8 cellular contexts compared by ENCODE assay signal in genomic region chr3:15241341-15241740, GRCh38. TPM values are rescaled to one million over a fixed set of nuclear protein-coding genes. Genes with fewer than 3 reads are reported as not detected.
A peak's percentile ranks its signal among the peaks of the same experiment; 100 is the strongest.
DNase-seq lines count a peak whose midpoint lies in the region; ATAC-seq, FAIRE-seq and TF ChIP-seq lines count a peak whose summit lies in the region.

No MANE protein-coding gene starts in this region.

- no peak overlapping the region for H3K4me3 Mint-ChIP-seq in activated T-cell treated with anti-CD3 and anti-CD28 coated beads, Interleukin-2, amount 50 U/mL, for 24 hours

- FAIRE-seq in bronchial epithelial cell (lab: Jason Lieb, UNC) = no peak

- TF ChIP-seq EP300 in neural cell (conservative IDR thresholded peaks at IDR 0.05; ENCODE audit: poor library complexity, severe bottlenecking) = no peak

- no peaks in the 10 kb centered on the region for H3K9me2 ChIP-seq in neural cell (ENCODE audit: insufficient read depth, low read length)

- no peak overlapping the region for H3K4me2 ChIP-seq in neural cell (ENCODE audit: low read length)

- TF ChIP-seq POLR2A in body of pancreas (IDR thresholded peaks at IDR 0.05) = no peak

- 92 to 97% methylated on average over 1 of the region's 1 CpG for WGBS in body of pancreas, 2 donors

- H3K9me3 ChIP-seq in neural cell (ENCODE audit: low read length) (no peaks in the 10 kb centered on the region), body of pancreas (no peaks in the 10 kb centered on the region)

- H3K27ac ChIP-seq in RWPE1 (no peak overlapping the region), neural cell (ENCODE audit: low read length) (no peak overlapping the region), body of pancreas (no peak overlapping the region)

- H3K4me1 Mint-ChIP-seq in activated T-cell treated with anti-CD3 and anti-CD28 coated beads, Interleukin-2, amount 50 U/mL, for 24 hours (ENCODE audit: low read depth) = peaks cover 1% of the 10 kb centered on the region

- CTCF ChIA-PET in RWPE1 (lab: Yijun Ruan, JAX) = no interaction called here

- no peak for ATAC-seq in HG02642 (IDR thresholded peaks at IDR 0.05; ENCODE audit: poor library complexity, unreplicated experiment)
- no peak for ATAC-seq in body of pancreas

- no peak for TF ChIP-seq RAD21 in neural cell (conservative IDR thresholded peaks at IDR 0.05)

- H3K36me3 Mint-ChIP-seq in activated T-cell treated with anti-CD3 and anti-CD28 coated beads, Interleukin-2, amount 50 U/mL, for 24 hours (ENCODE audit: low read depth) = peaks cover 87% of the 10 kb centered on the region

- TF ChIP-seq CTCF in RWPE1 (conservative IDR thresholded peaks at IDR 0.05; ENCODE audit: low read depth) (no peak), bronchial epithelial cell (IDR thresholded peaks at IDR 0.05; ENCODE audit: insufficient read depth, low read length, severe bottlenecking) (no peak), neural cell (IDR thresholded peaks at IDR 0.05; ENCODE audit: poor library complexity, severe bottlenecking) (peak; percentile 20), body of pancreas (IDR thresholded peaks at IDR 0.05) (no peak)

- no peaks in the 10 kb centered on the region for H3F3A ChIP-seq in neural cell (ENCODE audit: insufficient read depth, low read length, poor library complexity, severe bottlenecking)

- H3K36me3 ChIP-seq in bronchial epithelial cell (ENCODE audit: control insufficient read depth, insufficient read depth, low read length) (peaks cover 5% of the 10 kb centered on the region), neural cell (ENCODE audit: insufficient read depth, low read length) (peaks cover 12% of the 10 kb centered on the region), body of pancreas (replicated peaks in 1 of 2; ENCODE audit: insufficient read depth in 1 of 2, low read depth in 2 of 2) (peaks cover 9 to 49% of the 10 kb centered on the region in 2 donors)

- no peaks in the 10 kb centered on the region for H4K20me1 ChIP-seq in neural cell (ENCODE audit: insufficient read depth)

- DNase-seq in activated T-cell treated with anti-CD3 and anti-CD28 coated beads for 4 hours (peak; percentile 30), RWPE1 (ENCODE audit: low spot score) (peak; percentile 8), bronchial epithelial cell (ENCODE audit: low read depth) (peak; percentile 24), body of pancreas (no peak), NCI-H1436 treated with DMSO at 0.1 percent for 48 hours (lab: John Stamatoyannopoulos, UW) (no peak)
- no peak for DNase-seq in activated T-cell treated with anti-CD3 and anti-CD28 coated beads, Interleukin-2, amount 50 U/mL, for 24 hours

- H3K79me2 ChIP-seq in neural cell (replicated peaks; ENCODE audit: insufficient read depth, low read length) = no peaks in the 10 kb centered on the region

- intact Hi-C loops in body of pancreas (cut with DNase I) = no loop called here

- no peaks in the 10 kb centered on the region for H3K27me3 Mint-ChIP-seq in activated T-cell treated with anti-CD3 and anti-CD28 coated beads, Interleukin-2, amount 50 U/mL, for 24 hours

- H3K4me1 ChIP-seq in body of pancreas = no peaks in the 10 kb centered on the region

- H3K9ac ChIP-seq in neural cell (ENCODE audit: low read length) = no peak overlapping the region

- H2AFZ ChIP-seq in neural cell (ENCODE audit: low read depth, low read length) = no peak overlapping the region

- H3K9me3 Mint-ChIP-seq in activated T-cell treated with anti-CD3 and anti-CD28 coated beads, Interleukin-2, amount 50 U/mL, for 24 hours = no peaks in the 10 kb centered on the region

- no peaks in the 10 kb centered on the region for H3K27me3 ChIP-seq in bronchial epithelial cell (ENCODE audit: control insufficient read depth, insufficient read depth, low read length)
- H3K27me3 ChIP-seq in neural cell (ENCODE audit: insufficient read depth, low read depth, low read length) = no peaks in the 10 kb centered on the region
- H3K27me3 ChIP-seq in body of pancreas = no peaks in the 10 kb centered on the region

- POLR2A ChIA-PET in RWPE1 (lab: Yijun Ruan, JAX; ENCODE audit: low non-redundant PET) = no interaction called here

- H3K27ac Mint-ChIP-seq in activated T-cell treated with anti-CD3 and anti-CD28 coated beads, Interleukin-2, amount 50 U/mL, for 24 hours = no peak overlapping the region

- H3K4me3 ChIP-seq in bronchial epithelial cell (ENCODE audit: low read depth, low read length) (no peak overlapping the region), neural cell (ENCODE audit: low read length) (no peak overlapping the region), body of pancreas (no peak overlapping the region)

TF ChIP-seq in neural cell, 6 proteins besides CTCF, POLR2A, EP300 and RAD21:
- TF ChIP-seq MXI1 (conservative IDR thresholded peaks at IDR 0.05; ENCODE audit: poor library complexity, severe bottlenecking) (no peak), POLR2AphosphoS5 (IDR thresholded peaks at IDR 0.05) (no peak), REST (IDR thresholded peaks at IDR 0.05; ENCODE audit: borderline replicate concordance) (no peak), EZH2 (IDR thresholded peaks at IDR 0.05; ENCODE audit: borderline replicate concordance, insufficient read depth, low read length, poor library complexity, severe bottlenecking) (no peak), SMC3 (conservative IDR thresholded peaks at IDR 0.05; ENCODE audit: poor library complexity) (no peak), TAF1 (IDR thresholded peaks at IDR 0.05; ENCODE audit: low read depth) (no peak)

RNA-seq across cellular contexts. Expression of gene CAPN7, which starts 35.3 kb away (rescaled TPM):
- total RNA-seq in bronchial epithelial cell (34.2 and 35.8 TPM in 2 replicates), body of pancreas (10 to 100 TPM; 38.1 to 40.5 TPM)
- polyA plus RNA-seq in neural cell = 60.9 and 74.2 TPM in 2 replicates
- polyA minus RNA-seq in neural cell = 83.3 and 84.5 TPM in 2 replicates

Comparison
In these comparisons a context has a peak if more than half of its experiments do, and no peak if none do; other contexts are left out.
1. DNase-seq: peak in activated T-cell treated with anti-CD3 and anti-CD28 coated beads for 4 hours (single experiment), RWPE1 (single experiment) and bronchial epithelial cell (single experiment); none in activated T-cell treated with anti-CD3 and anti-CD28 coated beads, Interleukin-2, amount 50 U/mL, for 24 hours (single experiment), body of pancreas (0 of 4) and NCI-H1436 treated with DMSO at 0.1 percent for 48 hours (single experiment).